1 cellular context compared by ENCODE assay signal in genomic region chr17:75666959-75667790, GRCh38.
TF ChIP-seq lines count a peak whose summit lies in the region.

TSS of gene RECQL5 (minus strand) at chr17:75667154. CDS start at chr17:75666557, 597 bp downstream.
TSS of gene SAP30BP (plus strand) at chr17:75667338. CDS start at chr17:75667373, 35 bp downstream.

TF ChIP-seq in HepG2, 621 proteins besides CTCF, POLR2A, EP300 and RAD21 (continued from another document and continues in another):
- TF ChIP-seq, protein P1, sequence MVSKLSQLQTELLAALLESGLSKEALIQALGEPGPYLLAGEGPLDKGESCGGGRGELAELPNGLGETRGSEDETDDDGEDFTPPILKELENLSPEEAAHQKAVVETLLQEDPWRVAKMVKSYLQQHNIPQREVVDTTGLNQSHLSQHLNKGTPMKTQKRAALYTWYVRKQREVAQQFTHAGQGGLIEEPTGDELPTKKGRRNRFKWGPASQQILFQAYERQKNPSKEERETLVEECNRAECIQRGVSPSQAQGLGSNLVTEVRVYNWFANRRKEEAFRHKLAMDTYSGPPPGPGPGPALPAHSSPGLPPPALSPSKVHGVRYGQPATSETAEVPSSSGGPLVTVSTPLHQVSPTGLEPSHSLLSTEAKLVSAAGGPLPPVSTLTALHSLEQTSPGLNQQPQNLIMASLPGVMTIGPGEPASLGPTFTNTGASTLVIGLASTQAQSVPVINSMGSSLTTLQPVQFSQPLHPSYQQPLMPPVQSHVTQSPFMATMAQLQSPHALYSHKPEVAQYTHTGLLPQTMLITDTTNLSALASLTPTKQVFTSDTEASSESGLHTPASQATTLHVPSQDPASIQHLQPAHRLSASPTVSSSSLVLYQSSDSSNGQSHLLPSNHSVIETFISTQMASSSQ (IDR thresholded peaks at IDR 0.05; ENCODE audit: low read depth) = peak; percentile 33; the same call in 1 of the 2 replicates
- TF ChIP-seq, protein P1 (CRISPR knock-in tag; IDR thresholded peaks at IDR 0.05; ENCODE audit: borderline replicate concordance) = peak; percentile 83; the same call in 1 of the 2 replicates
- no peak; the same call in 1 of the 2 replicates for TF ChIP-seq ZNF34 (CRISPR knock-in tag; IDR thresholded peaks at IDR 0.05; ENCODE audit: borderline replicate concordance)
- peak; percentile 22; the same call in 1 of the 2 replicates for TF ChIP-seq GLI4 (CRISPR knock-in tag; IDR thresholded peaks at IDR 0.05; ENCODE audit: borderline replicate concordance)
- TF ChIP-seq MTERF4 (CRISPR knock-in tag; IDR thresholded peaks at IDR 0.05) = peak; percentile 64; the same call in 1 of the 2 replicates
- TF ChIP-seq, protein P2, sequence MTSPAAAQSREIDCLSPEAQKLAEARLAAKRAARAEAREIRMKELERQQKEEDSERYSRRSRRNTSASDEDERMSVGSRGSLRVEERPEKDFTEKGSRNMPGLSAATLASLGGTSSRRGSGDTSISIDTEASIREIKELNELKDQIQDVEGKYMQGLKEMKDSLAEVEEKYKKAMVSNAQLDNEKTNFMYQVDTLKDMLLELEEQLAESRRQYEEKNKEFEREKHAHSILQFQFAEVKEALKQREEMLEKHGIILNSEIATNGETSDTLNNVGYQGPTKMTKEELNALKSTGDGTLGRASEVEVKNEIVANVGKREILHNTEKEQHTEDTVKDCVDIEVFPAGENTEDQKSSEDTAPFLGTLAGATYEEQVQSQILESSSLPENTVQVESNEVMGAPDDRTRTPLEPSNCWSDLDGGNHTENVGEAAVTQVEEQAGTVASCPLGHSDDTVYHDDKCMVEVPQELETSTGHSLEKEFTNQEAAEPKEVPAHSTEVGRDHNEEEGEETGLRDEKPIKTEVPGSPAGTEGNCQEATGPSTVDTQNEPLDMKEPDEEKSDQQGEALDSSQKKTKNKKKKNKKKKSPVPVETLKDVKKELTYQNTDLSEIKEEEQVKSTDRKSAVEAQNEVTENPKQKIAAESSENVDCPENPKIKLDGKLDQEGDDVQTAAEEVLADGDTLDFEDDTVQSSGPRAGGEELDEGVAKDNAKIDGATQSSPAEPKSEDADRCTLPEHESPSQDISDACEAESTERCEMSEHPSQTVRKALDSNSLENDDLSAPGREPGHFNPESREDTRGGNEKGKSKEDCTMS (CRISPR knock-in tag; conservative IDR thresholded peaks at IDR 0.05) = no peak
- no peak for TF ChIP-seq TRIM24 (CRISPR knock-in tag; IDR thresholded peaks at IDR 0.05)
- TF ChIP-seq ATF1 (CRISPR knock-in tag; IDR thresholded peaks at IDR 0.05) = peak; percentile 100
- peak; percentile 86 for TF ChIP-seq PHF8 (CRISPR knock-in tag; IDR thresholded peaks at IDR 0.05)
- TF ChIP-seq, protein P3, sequence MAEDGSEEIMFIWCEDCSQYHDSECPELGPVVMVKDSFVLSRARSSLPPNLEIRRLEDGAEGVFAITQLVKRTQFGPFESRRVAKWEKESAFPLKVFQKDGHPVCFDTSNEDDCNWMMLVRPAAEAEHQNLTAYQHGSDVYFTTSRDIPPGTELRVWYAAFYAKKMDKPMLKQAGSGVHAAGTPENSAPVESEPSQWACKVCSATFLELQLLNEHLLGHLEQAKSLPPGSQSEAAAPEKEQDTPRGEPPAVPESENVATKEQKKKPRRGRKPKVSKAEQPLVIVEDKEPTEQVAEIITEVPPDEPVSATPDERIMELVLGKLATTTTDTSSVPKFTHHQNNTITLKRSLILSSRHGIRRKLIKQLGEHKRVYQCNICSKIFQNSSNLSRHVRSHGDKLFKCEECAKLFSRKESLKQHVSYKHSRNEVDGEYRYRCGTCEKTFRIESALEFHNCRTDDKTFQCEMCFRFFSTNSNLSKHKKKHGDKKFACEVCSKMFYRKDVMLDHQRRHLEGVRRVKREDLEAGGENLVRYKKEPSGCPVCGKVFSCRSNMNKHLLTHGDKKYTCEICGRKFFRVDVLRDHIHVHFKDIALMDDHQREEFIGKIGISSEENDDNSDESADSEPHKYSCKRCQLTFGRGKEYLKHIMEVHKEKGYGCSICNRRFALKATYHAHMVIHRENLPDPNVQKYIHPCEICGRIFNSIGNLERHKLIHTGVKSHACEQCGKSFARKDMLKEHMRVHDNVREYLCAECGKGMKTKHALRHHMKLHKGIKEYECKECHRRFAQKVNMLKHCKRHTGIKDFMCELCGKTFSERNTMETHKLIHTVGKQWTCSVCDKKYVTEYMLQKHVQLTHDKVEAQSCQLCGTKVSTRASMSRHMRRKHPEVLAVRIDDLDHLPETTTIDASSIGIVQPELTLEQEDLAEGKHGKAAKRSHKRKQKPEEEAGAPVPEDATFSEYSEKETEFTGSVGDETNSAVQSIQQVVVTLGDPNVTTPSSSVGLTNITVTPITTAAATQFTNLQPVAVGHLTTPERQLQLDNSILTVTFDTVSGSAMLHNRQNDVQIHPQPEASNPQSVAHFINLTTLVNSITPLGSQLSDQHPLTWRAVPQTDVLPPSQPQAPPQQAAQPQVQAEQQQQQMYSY (CRISPR knock-in tag; IDR thresholded peaks at IDR 0.05) = no peak
- no peak for TF ChIP-seq ZNF776 (CRISPR knock-in tag; IDR thresholded peaks at IDR 0.05)
- peak; percentile 97 for TF ChIP-seq ASH2L (IDR thresholded peaks at IDR 0.05; ENCODE audit: insufficient read length, low read depth, low read length)
- no peak for TF ChIP-seq SRSF9 (IDR thresholded peaks at IDR 0.05; ENCODE audit: borderline replicate concordance, insufficient read depth, low read depth, low read length, poor library complexity, severe bottlenecking)
- TF ChIP-seq ZNF318 (CRISPR knock-in tag; IDR thresholded peaks at IDR 0.05) = no peak
- peak; percentile 35 for TF ChIP-seq HMGXB3 (CRISPR knock-in tag; IDR thresholded peaks at IDR 0.05; ENCODE audit: borderline replicate concordance)
- TF ChIP-seq ZNF841 (CRISPR knock-in tag; IDR thresholded peaks at IDR 0.05; ENCODE audit: borderline replicate concordance) = no peak
- peak; percentile 63; the same call in 1 of the 2 replicates for TF ChIP-seq ZNF790 (CRISPR knock-in tag; IDR thresholded peaks at IDR 0.05; ENCODE audit: borderline replicate concordance)
- no peak for TF ChIP-seq TERF1 (CRISPR knock-in tag; IDR thresholded peaks at IDR 0.05)
- no peak for TF ChIP-seq NR2F1 (CRISPR knock-in tag; IDR thresholded peaks at IDR 0.05)
- TF ChIP-seq, protein P4, sequence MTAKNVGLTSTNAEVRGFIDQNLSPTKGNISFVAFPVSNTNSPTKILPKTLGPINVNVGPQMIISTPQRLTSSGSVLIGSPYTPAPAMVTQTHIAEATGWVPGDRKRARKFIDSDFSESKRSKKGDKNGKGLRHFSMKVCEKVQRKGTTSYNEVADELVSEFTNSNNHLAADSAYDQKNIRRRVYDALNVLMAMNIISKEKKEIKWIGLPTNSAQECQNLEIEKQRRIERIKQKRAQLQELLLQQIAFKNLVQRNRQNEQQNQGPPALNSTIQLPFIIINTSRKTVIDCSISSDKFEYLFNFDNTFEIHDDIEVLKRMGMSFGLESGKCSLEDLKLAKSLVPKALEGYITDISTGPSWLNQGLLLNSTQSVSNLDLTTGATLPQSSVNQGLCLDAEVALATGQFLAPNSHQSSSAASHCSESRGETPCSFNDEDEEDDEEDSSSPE (CRISPR knock-in tag; IDR thresholded peaks at IDR 0.05) = peak; percentile 83
- peak; percentile 73; the same call in 1 of the 2 replicates for TF ChIP-seq ZMAT3 (CRISPR knock-in tag; conservative IDR thresholded peaks at IDR 0.05)
